2 cellular contexts compared by ENCODE assay signal in the genomic region with DNA sequence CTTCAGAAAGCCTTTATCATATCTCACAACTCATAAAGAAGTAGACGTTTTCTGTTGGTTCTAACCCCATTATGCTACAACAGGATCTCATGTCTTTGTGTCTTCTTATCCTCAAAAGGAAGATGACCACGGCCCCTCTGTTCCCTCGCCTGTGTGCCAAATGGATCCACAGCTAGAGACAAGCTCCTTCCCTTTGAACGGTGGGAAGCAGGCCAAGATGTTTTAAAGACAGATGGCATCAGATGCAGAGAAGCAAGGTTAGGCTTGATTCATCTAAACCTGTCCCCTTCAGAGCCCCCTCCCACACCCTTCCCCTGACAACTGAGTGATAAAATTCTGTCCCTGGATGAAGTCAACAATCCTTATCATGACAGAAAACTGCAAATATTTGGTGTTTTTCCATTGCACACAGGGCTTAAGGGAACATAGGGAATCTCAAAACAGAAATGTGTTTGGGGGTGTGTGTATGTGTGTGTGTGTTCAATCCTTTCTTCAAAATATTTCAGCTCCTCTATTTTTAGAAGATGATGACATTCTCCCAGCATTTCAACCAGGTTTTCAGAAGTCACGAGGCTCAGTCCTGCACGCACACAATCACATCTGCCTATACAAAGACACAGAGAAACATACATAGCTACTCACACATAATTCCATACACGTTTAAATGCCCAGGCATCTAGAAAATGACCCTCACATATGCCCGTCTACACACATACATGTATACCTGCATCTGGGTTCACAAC.
TF ChIP-seq lines count a peak whose summit lies in the region.

No MANE protein-coding gene starts in this region.

TF ChIP-seq in liver, 16 proteins besides CTCF, POLR2A, EP300 and RAD21:
- TF ChIP-seq YY1 (IDR thresholded peaks at IDR 0.05) (no peak), NR2F2 (IDR thresholded peaks at IDR 0.05) (peak; percentile 21), SP1 (IDR thresholded peaks at IDR 0.05) (peak; percentile 11)

TF ChIP-seq in HepG2, 621 proteins besides CTCF, POLR2A, EP300 and RAD21:
- TF ChIP-seq YEATS2 (CRISPR knock-in tag; IDR thresholded peaks at IDR 0.05; ENCODE audit: borderline replicate concordance) = no peak
- no peak for TF ChIP-seq NR1H2 (CRISPR knock-in tag; IDR thresholded peaks at IDR 0.05; ENCODE audit: borderline replicate concordance, low read depth)
- TF ChIP-seq KAT7 (CRISPR knock-in tag; IDR thresholded peaks at IDR 0.05; ENCODE audit: borderline replicate concordance) = no peak
- TF ChIP-seq, protein P1, sequence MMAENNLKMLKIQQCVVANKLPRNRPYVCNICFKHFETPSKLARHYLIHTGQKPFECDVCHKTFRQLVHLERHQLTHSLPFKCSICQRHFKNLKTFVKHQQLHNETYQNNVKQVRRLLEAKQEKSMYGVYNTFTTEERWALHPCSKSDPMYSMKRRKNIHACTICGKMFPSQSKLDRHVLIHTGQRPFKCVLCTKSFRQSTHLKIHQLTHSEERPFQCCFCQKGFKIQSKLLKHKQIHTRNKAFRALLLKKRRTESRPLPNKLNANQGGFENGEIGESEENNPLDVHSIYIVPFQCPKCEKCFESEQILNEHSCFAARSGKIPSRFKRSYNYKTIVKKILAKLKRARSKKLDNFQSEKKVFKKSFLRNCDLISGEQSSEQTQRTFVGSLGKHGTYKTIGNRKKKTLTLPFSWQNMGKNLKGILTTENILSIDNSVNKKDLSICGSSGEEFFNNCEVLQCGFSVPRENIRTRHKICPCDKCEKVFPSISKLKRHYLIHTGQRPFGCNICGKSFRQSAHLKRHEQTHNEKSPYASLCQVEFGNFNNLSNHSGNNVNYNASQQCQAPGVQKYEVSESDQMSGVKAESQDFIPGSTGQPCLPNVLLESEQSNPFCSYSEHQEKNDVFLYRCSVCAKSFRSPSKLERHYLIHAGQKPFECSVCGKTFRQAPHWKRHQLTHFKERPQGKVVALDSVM (CRISPR knock-in tag; IDR thresholded peaks at IDR 0.05) = no peak
- TF ChIP-seq MIXL1 (CRISPR knock-in tag; IDR thresholded peaks at IDR 0.05) = no peak
